In the genomic region with DNA sequence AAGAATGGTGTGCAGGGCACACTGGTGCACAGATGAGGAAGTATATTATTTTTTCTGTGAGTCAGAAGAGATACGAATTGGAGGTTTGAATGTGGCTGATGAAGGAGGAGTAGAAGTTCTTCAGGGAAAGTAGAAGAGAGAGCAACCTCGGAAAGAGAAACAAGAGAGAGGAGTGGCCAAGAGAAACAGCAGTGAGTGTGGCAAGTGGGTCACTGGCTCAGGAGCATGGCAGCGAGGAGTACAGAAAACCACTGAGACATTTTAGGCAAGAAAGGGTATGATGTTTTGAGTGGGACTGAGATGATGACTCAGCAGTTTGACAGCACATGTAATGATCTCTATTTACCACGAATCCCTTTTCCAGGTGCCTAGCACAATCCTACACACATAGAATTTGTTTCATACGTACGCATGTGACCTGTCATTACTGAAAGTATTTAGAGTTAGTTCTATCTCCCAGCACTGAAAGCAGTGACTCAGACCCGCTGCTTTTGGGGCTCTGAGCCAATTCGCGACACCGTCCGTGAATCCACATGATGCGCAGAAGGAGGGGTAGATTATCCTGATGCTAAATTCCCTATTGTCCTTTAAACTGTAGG, we compare ENCODE assay signal across 1 cellular context.
TF ChIP-seq lines count a peak whose summit lies in the region.

No MANE protein-coding gene starts in this region.

TF ChIP-seq in GM23338, 12 proteins besides CTCF, POLR2A, EP300 and RAD21 (continued from another document):
- TF ChIP-seq, protein P1, sequence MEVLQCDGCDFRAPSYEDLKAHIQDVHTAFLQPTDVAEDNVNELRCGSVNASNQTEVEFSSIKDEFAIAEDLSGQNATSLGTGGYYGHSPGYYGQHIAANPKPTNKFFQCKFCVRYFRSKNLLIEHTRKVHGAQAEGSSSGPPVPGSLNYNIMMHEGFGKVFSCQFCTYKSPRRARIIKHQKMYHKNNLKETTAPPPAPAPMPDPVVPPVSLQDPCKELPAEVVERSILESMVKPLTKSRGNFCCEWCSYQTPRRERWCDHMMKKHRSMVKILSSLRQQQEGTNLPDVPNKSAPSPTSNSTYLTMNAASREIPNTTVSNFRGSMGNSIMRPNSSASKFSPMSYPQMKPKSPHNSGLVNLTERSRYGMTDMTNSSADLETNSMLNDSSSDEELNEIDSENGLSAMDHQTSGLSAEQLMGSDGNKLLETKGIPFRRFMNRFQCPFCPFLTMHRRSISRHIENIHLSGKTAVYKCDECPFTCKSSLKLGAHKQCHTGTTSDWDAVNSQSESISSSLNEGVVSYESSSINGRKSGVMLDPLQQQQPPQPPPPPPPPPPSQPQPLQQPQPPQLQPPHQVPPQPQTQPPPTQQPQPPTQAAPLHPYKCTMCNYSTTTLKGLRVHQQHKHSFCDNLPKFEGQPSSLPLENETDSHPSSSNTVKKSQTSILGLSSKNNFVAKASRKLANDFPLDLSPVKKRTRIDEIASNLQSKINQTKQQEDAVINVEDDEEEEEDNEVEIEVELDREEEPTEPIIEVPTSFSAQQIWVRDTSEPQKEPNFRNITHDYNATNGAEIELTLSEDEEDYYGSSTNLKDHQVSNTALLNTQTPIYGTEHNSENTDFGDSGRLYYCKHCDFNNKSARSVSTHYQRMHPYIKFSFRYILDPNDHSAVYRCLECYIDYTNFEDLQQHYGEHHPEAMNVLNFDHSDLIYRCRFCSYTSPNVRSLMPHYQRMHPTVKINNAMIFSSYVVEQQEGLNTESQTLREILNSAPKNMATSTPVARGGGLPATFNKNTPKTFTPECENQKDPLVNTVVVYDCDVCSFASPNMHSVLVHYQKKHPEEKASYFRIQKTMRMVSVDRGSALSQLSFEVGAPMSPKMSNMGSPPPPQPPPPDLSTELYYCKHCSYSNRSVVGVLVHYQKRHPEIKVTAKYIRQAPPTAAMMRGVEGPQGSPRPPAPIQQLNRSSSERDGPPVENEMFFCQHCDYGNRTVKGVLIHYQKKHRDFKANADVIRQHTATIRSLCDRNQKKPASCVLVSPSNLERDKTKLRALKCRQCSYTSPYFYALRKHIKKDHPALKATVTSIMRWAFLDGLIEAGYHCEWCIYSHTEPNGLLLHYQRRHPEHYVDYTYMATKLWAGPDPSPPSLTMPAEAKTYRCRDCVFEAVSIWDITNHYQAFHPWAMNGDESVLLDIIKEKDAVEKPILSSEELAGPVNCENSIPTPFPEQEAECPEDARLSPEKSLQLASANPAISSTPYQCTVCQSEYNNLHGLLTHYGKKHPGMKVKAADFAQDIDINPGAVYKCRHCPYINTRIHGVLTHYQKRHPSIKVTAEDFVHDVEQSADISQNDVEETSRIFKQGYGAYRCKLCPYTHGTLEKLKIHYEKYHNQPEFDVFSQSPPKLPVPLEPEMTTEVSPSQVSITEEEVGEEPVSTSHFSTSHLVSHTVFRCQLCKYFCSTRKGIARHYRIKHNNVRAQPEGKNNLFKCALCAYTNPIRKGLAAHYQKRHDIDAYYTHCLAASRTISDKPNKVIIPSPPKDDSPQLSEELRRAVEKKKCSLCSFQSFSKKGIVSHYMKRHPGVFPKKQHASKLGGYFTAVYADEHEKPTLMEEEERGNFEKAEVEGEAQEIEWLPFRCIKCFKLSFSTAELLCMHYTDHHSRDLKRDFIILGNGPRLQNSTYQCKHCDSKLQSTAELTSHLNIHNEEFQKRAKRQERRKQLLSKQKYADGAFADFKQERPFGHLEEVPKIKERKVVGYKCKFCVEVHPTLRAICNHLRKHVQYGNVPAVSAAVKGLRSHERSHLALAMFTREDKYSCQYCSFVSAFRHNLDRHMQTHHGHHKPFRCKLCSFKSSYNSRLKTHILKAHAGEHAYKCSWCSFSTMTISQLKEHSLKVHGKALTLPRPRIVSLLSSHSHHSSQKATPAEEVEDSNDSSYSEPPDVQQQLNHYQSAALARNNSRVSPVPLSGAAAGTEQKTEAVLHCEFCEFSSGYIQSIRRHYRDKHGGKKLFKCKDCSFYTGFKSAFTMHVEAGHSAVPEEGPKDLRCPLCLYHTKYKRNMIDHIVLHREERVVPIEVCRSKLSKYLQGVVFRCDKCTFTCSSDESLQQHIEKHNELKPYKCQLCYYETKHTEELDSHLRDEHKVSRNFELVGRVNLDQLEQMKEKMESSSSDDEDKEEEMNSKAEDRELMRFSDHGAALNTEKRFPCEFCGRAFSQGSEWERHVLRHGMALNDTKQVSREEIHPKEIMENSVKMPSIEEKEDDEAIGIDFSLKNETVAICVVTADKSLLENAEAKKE (CRISPR knock-in tag; IDR thresholded peaks at IDR 0.05), result no peak
- TF ChIP-seq JUNB (IDR thresholded peaks at IDR 0.05; ENCODE audit: unreplicated experiment) (no peak), EZH2 (IDR thresholded peaks at IDR 0.05; ENCODE audit: low read depth, unreplicated experiment) (no peak)
TF ChIP-seq in GM23338: peak in this region for 0.
